Comparison of ENCODE assay signal across 8 cellular contexts in the genomic region with DNA sequence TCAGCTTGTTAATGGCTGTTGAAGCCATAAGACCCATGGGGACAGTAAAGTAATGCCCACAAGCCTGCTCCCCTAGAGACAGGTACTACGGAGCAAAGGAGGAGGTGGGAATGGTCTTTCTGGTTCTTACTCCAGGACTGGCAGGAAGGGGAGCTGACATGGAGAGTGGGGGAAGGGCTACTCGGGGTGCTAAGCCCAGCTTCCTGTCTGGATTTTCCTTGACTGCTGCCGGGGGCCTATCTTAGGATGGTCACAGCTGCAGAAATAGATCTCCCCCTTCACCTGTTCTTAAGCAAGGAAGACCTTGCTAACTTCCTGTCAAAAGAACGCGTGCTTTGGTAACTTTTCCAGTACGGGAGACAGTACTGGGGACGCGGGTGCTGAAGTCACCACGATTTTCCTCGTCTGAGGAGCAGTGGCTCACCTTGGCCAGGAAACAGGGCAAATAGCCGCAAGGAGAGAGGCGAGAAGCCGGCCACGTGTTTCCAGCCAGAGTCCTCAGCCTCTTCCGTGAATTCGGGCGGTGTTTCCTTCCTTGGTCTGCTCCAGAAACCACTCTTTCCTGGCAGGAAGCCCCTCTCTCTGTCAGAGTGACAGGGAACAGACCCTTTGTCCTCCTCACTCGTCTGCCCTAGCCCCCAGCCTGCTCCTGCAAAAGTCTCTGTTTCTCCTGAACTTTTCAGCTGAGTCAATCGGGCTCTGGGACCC. TPM values are rescaled to one million over a fixed set of nuclear protein-coding genes. Genes with fewer than 3 reads are reported as not detected.
DNase-seq lines count a peak whose midpoint lies in the region; ATAC-seq and TF ChIP-seq lines count a peak whose summit lies in the region.

No MANE protein-coding gene starts in this region.

- H3K9me3 ChIP-seq in cardiac muscle cell (ENCODE audit: low read depth): no peaks in the 10 kb centered on the region
- no peaks in the 10 kb centered on the region for H3K9me3 ChIP-seq in colonic mucosa

- H3K36me3 Mint-ChIP-seq in naive B cell: no peaks in the 10 kb centered on the region

- H3K4me1 ChIP-seq in cardiac muscle cell (ENCODE audit: low read depth) (no peaks in the 10 kb centered on the region), colonic mucosa (no peaks in the 10 kb centered on the region)

- H3K27me3 ChIP-seq in cardiac muscle cell (peaks cover 39% of the 10 kb centered on the region), colonic mucosa (peaks cover 5% of the 10 kb centered on the region)

- H3K36me3 ChIP-seq in cardiac muscle cell (no peaks in the 10 kb centered on the region), colonic mucosa (no peaks in the 10 kb centered on the region)

- H3K4me3 ChIP-seq in cardiac muscle cell (peak overlapping the region; percentile 70), colonic mucosa (peak overlapping the region; percentile 46)

- ATAC-seq in naive B cell (ENCODE audit: low read depth in 2 of 2) (no peak), GM18870 (IDR thresholded peaks at IDR 0.05; ENCODE audit: unreplicated experiment) (no peak), GM21381 (IDR thresholded peaks at IDR 0.05; ENCODE audit: unreplicated experiment) (no peak)

- peak overlapping the region in 4 of 6 donors; percentile 24 to 82 (median 40) for H3K27ac Mint-ChIP-seq in naive B cell

- no peaks in the 10 kb centered on the region for H3K9me3 Mint-ChIP-seq in naive B cell

- peak overlapping the region; percentile 77 to 92 (median 86) for H3K4me3 Mint-ChIP-seq in naive B cell

- no peak overlapping the region for H3K9ac ChIP-seq in colonic mucosa (ENCODE audit: low read depth in 2 of 2, low read length in 2 of 2)

- peaks cover 0 to 5% (median 0%) of the 10 kb centered on the region in 3 donors for H3K27me3 Mint-ChIP-seq in naive B cell

- TF ChIP-seq CTCF in cardiac muscle cell (IDR thresholded peaks at IDR 0.05; ENCODE audit: low read depth, low read length) (no peak), colonic mucosa (IDR thresholded peaks at IDR 0.05) (no peak)

- H3K27ac ChIP-seq in cardiac muscle cell (no peak overlapping the region), colonic mucosa (no peak overlapping the region)

- DNase-seq in cardiac muscle cell (ENCODE audit: low read depth in 1 of 2, low spot score in 1 of 2) (peak; percentile 5 to 36), cardiac septum (ENCODE audit: low spot score) (no peak), colonic mucosa (no peak), naive B cell (no peak)
- DNase-seq in effector CD8-positive, alpha-beta T cell (lab: John Stamatoyannopoulos, UW): no peak
- DNase-seq in effector CD4-positive, alpha-beta T cell: no peak

- H3K4me1 Mint-ChIP-seq in naive B cell: peaks cover 32 to 46% (median 44%) of the 10 kb centered on the region in 3 donors

- intact Hi-C loops in cardiac septum (cut with DNase I): no loop called here
- intact Hi-C loops in colonic mucosa (cut with DNase I): no loop called here

RNA-seq across cellular contexts. Expression of a gene that starts 0.7 kb away (rescaled TPM):
- total RNA-seq in cardiac muscle cell (2.9 and 3.6 TPM in 2 replicates), cardiac septum (0.51 TPM), colonic mucosa (under 1 TPM in 1 of 2 donors, not detected in 1; 0.16 TPM)
- polyA plus RNA-seq in cardiac muscle cell (1.7 and 4.9 TPM in 2 replicates), naive B cell (ENCODE audit: low read depth in 6 of 6) (1 to 10 TPM; 3.5 to 6.8 (median 5.8) TPM)

RNA-seq across cellular contexts. Expression of a gene that starts 22.9 kb away (rescaled TPM):
- total RNA-seq in cardiac muscle cell (not detected in 2 replicates), cardiac septum (22.0 TPM), colonic mucosa (1 to 10 TPM; 9.2 to 9.5 TPM)
- polyA plus RNA-seq in cardiac muscle cell (1.1 and 2.3 TPM in 2 replicates), naive B cell (ENCODE audit: low read depth in 6 of 6) (100 to 1,000 TPM; 214 to 346 (median 290) TPM)

RNA-seq across cellular contexts. Expression of a gene that starts 24.8 kb away (rescaled TPM):
- total RNA-seq in cardiac muscle cell (0.63 and 0.78 TPM in 2 replicates), cardiac septum (0.22 TPM), colonic mucosa (under 1 TPM; 0.07 to 0.27 TPM)
- polyA plus RNA-seq in cardiac muscle cell (0.49 TPM in 1 of 2 replicates, not detected in the other), naive B cell (ENCODE audit: low read depth in 6 of 6) (1 to 10 TPM in 3 of 6 donors, under 1 TPM in 2, not detected in 1; 0.89 to 1.4 (median 1.1) TPM)

Comparison
In these comparisons a context has a peak if more than half of its experiments do, and no peak if none do; other contexts are left out.
1. DNase-seq: peak in cardiac muscle cell (2 of 2); none in cardiac septum (single experiment), colonic mucosa (single experiment), naive B cell (single experiment), effector CD8-positive, alpha-beta T cell (single experiment) and effector CD4-positive, alpha-beta T cell (single experiment).